Comparison of ENCODE assay signal across 9 cellular contexts in genomic region chr14:73570913-73571312, GRCh38. TPM values are rescaled to one million over a fixed set of nuclear protein-coding genes. Genes with fewer than 3 reads are reported as not detected.
DNase-seq lines count a peak whose midpoint lies in the region; ATAC-seq and TF ChIP-seq lines count a peak whose summit lies in the region.
"Not testable (repeated sequence)": the region's sequence is repeated elsewhere in the genome, so short reads cannot be mapped to it uniquely, and the experiment has no call there.
"Had no signal": no experiment of that assay in that cellular context is flagged by ENCODE, and none has a peak within 500 bp of the region (broad histone marks: within the 10 kb centered on the region; RNA-seq: fewer than 3 reads in every experiment).

No MANE protein-coding gene starts in this region.

- H3K36me3 Mint-ChIP-seq in CD4-positive, CD25-positive, alpha-beta regulatory T cell: peaks cover 15% of the 10 kb centered on the region
- H3K36me3 Mint-ChIP-seq in activated T-cell treated with anti-CD3 and anti-CD28 coated beads, Interleukin-2, amount 50 U/mL, for 24 hours (ENCODE audit: low read depth): peaks cover 49% of the 10 kb centered on the region
- H3K36me3 Mint-ChIP-seq in endothelial cell (ENCODE audit: low read depth, unreplicated experiment): not testable (repeated sequence)

- not testable (repeated sequence) for H3K36me3 ChIP-seq in CD4-positive, CD25-positive, alpha-beta regulatory T cell (ENCODE audit: control insufficient read depth, insufficient read depth, low read length)

- peak overlapping the region in 1 of 3 donors; percentile 74 for H3K27ac Mint-ChIP-seq in CD4-positive, CD25-positive, alpha-beta regulatory T cell
- H3K27ac Mint-ChIP-seq in activated T-cell treated with anti-CD3 and anti-CD28 coated beads, Interleukin-2, amount 50 U/mL, for 24 hours; endothelial cell (ENCODE audit: unreplicated experiment): not testable (repeated sequence)

- H3K9me3 Mint-ChIP-seq in CD4-positive, CD25-positive, alpha-beta regulatory T cell; activated T-cell treated with anti-CD3 and anti-CD28 coated beads, Interleukin-2, amount 50 U/mL, for 24 hours; endothelial cell (ENCODE audit: unreplicated experiment): not testable (repeated sequence)

- DNase-seq in CD4-positive, CD25-positive, alpha-beta regulatory T cell: peak; percentile 44 to 57 (median 56)
- DNase-seq in SHP77 treated with DMSO at 0.1 percent for 48 hours (lab: John Stamatoyannopoulos, UW): peak; percentile 10
- DNase-seq in activated T-cell treated with anti-CD3 and anti-CD28 coated beads, Interleukin-2, amount 50 U/mL, for 24 hours: peak; percentile 81
- peak; percentile 77 for DNase-seq in endothelial cell (ENCODE audit: low spot score)
- peak; percentile 39 to 67 for DNase-seq in lung microvascular endothelial cell (ENCODE audit: low read depth in 2 of 2)
- DNase-seq in stimulated activated CD4-positive, alpha-beta T cell treated with anti-CD3 and anti-CD28 coated beads, TNF-alpha, amount 100 ng/mL, for 4 hours (ENCODE audit: low read depth in 3 of 3): peak; percentile 39 to 53 (median 50)

- not testable (repeated sequence) for TF ChIP-seq EP300 in Ishikawa (IDR thresholded peaks at IDR 0.05; ENCODE audit: borderline replicate concordance)

- not testable (repeated sequence) for H3K9me3 ChIP-seq in CD4-positive, CD25-positive, alpha-beta regulatory T cell (ENCODE audit: control insufficient read depth in 2 of 2, low read length in 2 of 2)

- TF ChIP-seq CTCF in endothelial cell (IDR thresholded peaks at IDR 0.05; ENCODE audit: unreplicated experiment): peak; percentile 55

- H3K4me1 Mint-ChIP-seq in CD4-positive, CD25-positive, alpha-beta regulatory T cell: peaks cover 18 to 48% (median 27%) of the 10 kb centered on the region in 4 donors
- peaks cover 43% of the 10 kb centered on the region for H3K4me1 Mint-ChIP-seq in activated T-cell treated with anti-CD3 and anti-CD28 coated beads, Interleukin-2, amount 50 U/mL, for 24 hours (ENCODE audit: low read depth)
- H3K4me1 Mint-ChIP-seq in endothelial cell (ENCODE audit: unreplicated experiment): peaks cover 20% of the 10 kb centered on the region

- peaks cover 38% of the 10 kb centered on the region for H3K4me1 ChIP-seq in CD4-positive, CD25-positive, alpha-beta regulatory T cell (ENCODE audit: control insufficient read depth, insufficient read depth, low read length, poor library complexity, severe bottlenecking)

- peak; percentile 63 to 74 for ATAC-seq in CD4-positive, CD25-positive, alpha-beta regulatory T cell (ENCODE audit: low read depth in 2 of 2)
- ATAC-seq in GM21381 (IDR thresholded peaks at IDR 0.05; ENCODE audit: unreplicated experiment): peak; percentile 59

- H3K27ac ChIP-seq in CD4-positive, CD25-positive, alpha-beta regulatory T cell (ENCODE audit: insufficient read depth, low read length, poor library complexity, severe bottlenecking): not testable (repeated sequence)

- H3K27me3 Mint-ChIP-seq in CD4-positive, CD25-positive, alpha-beta regulatory T cell; activated T-cell treated with anti-CD3 and anti-CD28 coated beads, Interleukin-2, amount 50 U/mL, for 24 hours: not testable (repeated sequence)
- peaks cover 11% of the 10 kb centered on the region for H3K27me3 Mint-ChIP-seq in endothelial cell (ENCODE audit: unreplicated experiment)

- H3K4me3 ChIP-seq in CD4-positive, CD25-positive, alpha-beta regulatory T cell (ENCODE audit: low read depth, low read length): not testable (repeated sequence)

- TF ChIP-seq RAD21 in Ishikawa (IDR thresholded peaks at IDR 0.05; ENCODE audit: low read depth): peak; percentile 26; the same call in 1 of the 2 replicates

- H3K27me3 ChIP-seq in CD4-positive, CD25-positive, alpha-beta regulatory T cell (ENCODE audit: control insufficient read depth, insufficient read depth, low read length): not testable (repeated sequence)

- H3K4me3 Mint-ChIP-seq in CD4-positive, CD25-positive, alpha-beta regulatory T cell: peak overlapping the region; percentile 96 to 98 (median 97)
- H3K4me3 Mint-ChIP-seq in activated T-cell treated with anti-CD3 and anti-CD28 coated beads, Interleukin-2, amount 50 U/mL, for 24 hours: peak overlapping the region; percentile 90
- H3K4me3 Mint-ChIP-seq in endothelial cell (ENCODE audit: unreplicated experiment): not testable (repeated sequence)

RNA-seq across cellular contexts. Expression of gene ACOT2, which starts 1.9 kb away (rescaled TPM):
- total RNA-seq in CD4-positive, CD25-positive, alpha-beta regulatory T cell: 15.4 TPM
- polyA plus RNA-seq in CD4-positive, CD25-positive, alpha-beta regulatory T cell: 10 to 100 TPM; 34.4 to 44.2 (median 40.7) TPM
- total RNA-seq in endothelial cell (ENCODE audit: unreplicated experiment): 11.8 TPM
- 9.4 and 16.3 TPM in 2 replicates for total RNA-seq in lung microvascular endothelial cell

RNA-seq across cellular contexts. Expression of gene HEATR4, which starts 12.2 kb away (rescaled TPM):
- not detected for total RNA-seq in CD4-positive, CD25-positive, alpha-beta regulatory T cell
- polyA plus RNA-seq in CD4-positive, CD25-positive, alpha-beta regulatory T cell: under 1 TPM in 2 of 4 donors, not detected in 2; 0.20 to 0.41 TPM
- total RNA-seq in endothelial cell (ENCODE audit: unreplicated experiment) (0.41 TPM), lung microvascular endothelial cell (under 0.01 TPM in 1 of 2 replicates, not detected in the other)

RNA-seq across cellular contexts. Expression of gene ACOT4, which starts 20.8 kb away (rescaled TPM):
- total RNA-seq in CD4-positive, CD25-positive, alpha-beta regulatory T cell: 1.1 TPM
- 1 to 10 TPM; 2.6 to 6.7 (median 3.9) TPM for polyA plus RNA-seq in CD4-positive, CD25-positive, alpha-beta regulatory T cell
- total RNA-seq in endothelial cell (ENCODE audit: unreplicated experiment) (0.44 TPM), lung microvascular endothelial cell (0.44 and 0.99 TPM in 2 replicates)

RNA-seq across cellular contexts. Expression of gene ACOT1, which starts 34.0 kb away (rescaled TPM):
- total RNA-seq in CD4-positive, CD25-positive, alpha-beta regulatory T cell: 1.7 TPM
- polyA plus RNA-seq in CD4-positive, CD25-positive, alpha-beta regulatory T cell: 1 to 10 TPM; 4.2 to 5.9 (median 5.0) TPM
- total RNA-seq in endothelial cell (ENCODE audit: unreplicated experiment) (4.8 TPM), lung microvascular endothelial cell (0.87 and 1.6 TPM in 2 replicates)

RNA-seq across cellular contexts. Expression of gene ACOT6, which starts 41.4 kb away (rescaled TPM):
- not detected for total RNA-seq in CD4-positive, CD25-positive, alpha-beta regulatory T cell
- polyA plus RNA-seq in CD4-positive, CD25-positive, alpha-beta regulatory T cell: under 1 TPM in 1 of 4 donors, not detected in 3; 0.16 TPM
- total RNA-seq in endothelial cell (ENCODE audit: unreplicated experiment): not detected
- under 0.01 TPM in 1 of 2 replicates, not detected in the other for total RNA-seq in lung microvascular endothelial cell
- total RNA-seq: mononuclear cell had no signal

Comparison
In these comparisons a context has a peak if more than half of its experiments do, and no peak if none do; other contexts are left out.
1. DNase-seq: peak in every context shown above with its lines; median percentile 81 in activated T-cell treated with anti-CD3 and anti-CD28 coated beads, Interleukin-2, amount 50 U/mL, for 24 hours; 77 in endothelial cell; 56 in CD4-positive, CD25-positive, alpha-beta regulatory T cell; 53 in lung microvascular endothelial cell; 50 in stimulated activated CD4-positive, alpha-beta T cell treated with anti-CD3 and anti-CD28 coated beads, TNF-alpha, amount 100 ng/mL, for 4 hours; 10 in SHP77 treated with DMSO at 0.1 percent for 48 hours.